In genomic region chr13:24629320-24629719, GRCh38 we compare ENCODE assay signal across 19 cellular contexts.
"Had no signal": no experiment of that assay in that cellular context is flagged by ENCODE, and none has a peak within 500 bp of the region (broad histone marks: within the 10 kb centered on the region; RNA-seq: fewer than 3 reads in every experiment).

No MANE protein-coding gene starts in this region.

- ATAC-seq: activated CD4-positive, alpha-beta T cell treated with anti-CD3 and anti-CD28 coated beads for 36 hours; activated naive CD4-positive, alpha-beta T cell treated with anti-CD3 and anti-CD28 coated beads, Interleukin-2, amount 50 U/mL, for 72 hours; gastrocnemius medialis; heart left ventricle; mucosa of descending colon; psoas muscle; right lobe of liver; stimulated activated effector memory CD8-positive, alpha-beta T cell treated with anti-CD3 and anti-CD28 coated beads, Interleukin-12 subunit alpha, Interleukin-12 subunit beta, amount 100 ng/mL, for 72 hours; WTC11 had no signal

- DNase-seq: activated CD4-positive, alpha-beta T cell treated with anti-CD3 and anti-CD28 coated beads for 36 hours; activated CD4-positive, alpha-beta T cell treated with anti-CD3 and anti-CD28 coated beads, Interleukin-2, amount 50 U/mL, for 48 hours; activated gamma-delta T cell; amniotic stem cell; gastrocnemius medialis; heart left ventricle; kidney glomerular epithelial cell; left ventricle myocardium inferior; mucosa of descending colon; naive B cell; ovary; psoas muscle; right lobe of liver; stimulated activated CD4-positive, alpha-beta T cell treated with anti-CD3 and anti-CD28 coated beads, Interleukin-4, amount 100 ng/mL, for 1 hour; stomach; trophoblast cell had no signal
